In genomic region chr1:159187647-159188374, GRCh38 we compare ENCODE assay signal across 9 cellular contexts. TPM values are rescaled to one million over a fixed set of nuclear protein-coding genes. Genes with fewer than 3 reads are reported as not detected.
DNase-seq lines count a peak whose midpoint lies in the region; ATAC-seq and TF ChIP-seq lines count a peak whose summit lies in the region.
"Had no signal": no experiment of that assay in that cellular context is flagged by ENCODE, and none has a peak within 500 bp of the region (broad histone marks: within the 10 kb centered on the region; RNA-seq: fewer than 3 reads in every experiment).

No MANE protein-coding gene starts in this region.

- peaks cover 20% of the 10 kb centered on the region for H3K27me3 ChIP-seq in lower lobe of right lung (ENCODE audit: low read depth)
- H3K27me3 ChIP-seq in stomach smooth muscle (ENCODE audit: control insufficient read depth in 1 of 2, insufficient read depth in 2 of 2, low read length in 2 of 2): peaks cover 7 to 12% of the 10 kb centered on the region in 2 donors

- H3K36me3 ChIP-seq in lower lobe of right lung (no peaks in the 10 kb centered on the region), stomach smooth muscle (ENCODE audit: control insufficient read depth in 2 of 2, insufficient read depth in 2 of 2, low read length in 2 of 2) (no peaks in the 10 kb centered on the region)

- DNase-seq in coronary artery (ENCODE audit: low spot score): no peak
- DNase-seq in lower lobe of right lung: no peak
- no peak for DNase-seq in A172 (ENCODE audit: low spot score)
- no peak for DNase-seq in NCI-H524 (lab: John Stamatoyannopoulos, UW)
- no peak for DNase-seq in effector CD8-positive, alpha-beta T cell (lab: John Stamatoyannopoulos, UW)
- no peak for DNase-seq in activated gamma-delta T cell treated with Interleukin-2 at 50 U/mL for 16 hours
- DNase-seq: activated CD4-positive, CD25-positive, alpha-beta regulatory T cell treated with anti-CD3 and anti-CD28 coated beads, Interleukin-2, amount 50 U/mL, for 72 hours had no signal

- H3K4me1 ChIP-seq in lower lobe of right lung (no peaks in the 10 kb centered on the region), stomach smooth muscle (ENCODE audit: control insufficient read depth, insufficient read depth, low read length) (peaks cover 2% of the 10 kb centered on the region)

- H3K9me3 ChIP-seq in lower lobe of right lung: no peaks in the 10 kb centered on the region
- H3K9me3 ChIP-seq in stomach smooth muscle (ENCODE audit: control insufficient read depth in 2 of 2, low read length in 2 of 2): no peaks in the 10 kb centered on the region

- intact Hi-C loops in lower lobe of right lung (cut with DNase I): no loop called here

- ATAC-seq in HG02623 (IDR thresholded peaks at IDR 0.05; ENCODE audit: unreplicated experiment): peak; percentile 14
- ATAC-seq in lower lobe of right lung: peak; percentile 41 to 54

- H3K9ac ChIP-seq in stomach smooth muscle (ENCODE audit: low read length in 2 of 2): no peak overlapping the region

- no peak overlapping the region for H3K27ac ChIP-seq in coronary artery
- no peak overlapping the region for H3K27ac ChIP-seq in lower lobe of right lung
- H3K27ac ChIP-seq in stomach smooth muscle (ENCODE audit: low read length): no peak overlapping the region

- TF ChIP-seq CTCF in coronary artery (IDR thresholded peaks at IDR 0.05) (no peak), lower lobe of right lung (IDR thresholded peaks at IDR 0.05) (no peak)

- H3K4me3 ChIP-seq in coronary artery (peak overlapping the region; percentile 60), lower lobe of right lung (peak overlapping the region; percentile 41), stomach smooth muscle (ENCODE audit: low read length in 2 of 2) (peak overlapping the region; percentile 52 to 64)

RNA-seq across cellular contexts. Expression of gene CADM3, which starts 16.4 kb away (rescaled TPM):
- total RNA-seq in lower lobe of right lung: 8.8 TPM
- 0.26 and 0.91 TPM in 2 replicates for total RNA-seq in A172 (2014; rRNA removed; shearing (Covaris generic))

RNA-seq across cellular contexts. Expression of gene ACKR1, which starts 16.9 kb away (rescaled TPM):
- total RNA-seq in lower lobe of right lung: 30.4 TPM
- not detected in 2 replicates for total RNA-seq in A172 (2014; rRNA removed; shearing (Covaris generic))

Comparison
In these comparisons a context has a peak if more than half of its experiments do, and no peak if none do; other contexts are left out.
1. RNA of gene ACKR1, which starts 16.9 kb away (total RNA-seq): 30.4 TPM in lower lobe of right lung (single experiment); not detected in A172; every median in the first group is over 10 times any median in the second.
2. Peak in every context shown above with its lines, with median percentiles within 50 percentile points of each other: H3K4me3 ChIP-seq.